ENCODE assay signal across 18 cellular contexts in the genomic region with DNA sequence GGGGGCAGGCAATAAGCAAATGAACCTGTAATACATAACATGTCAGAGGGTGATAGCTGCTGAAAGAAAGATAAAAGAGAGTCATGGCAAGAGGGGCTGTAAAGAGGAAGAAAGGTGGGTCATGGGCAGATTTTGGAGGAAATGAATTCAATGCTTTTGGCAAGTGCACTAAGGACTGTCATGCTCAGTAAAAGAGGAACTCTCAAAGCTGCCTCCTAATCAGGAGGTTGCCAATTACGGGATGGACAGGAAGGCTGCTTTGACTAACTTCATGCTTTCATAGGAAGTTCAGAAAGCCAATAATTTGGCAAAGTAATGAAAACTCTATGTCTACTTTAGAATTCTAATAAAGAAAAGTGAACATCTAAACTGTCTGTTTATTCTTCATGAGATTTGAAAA.
"Had no signal": no experiment of that assay in that cellular context is flagged by ENCODE, and none has a peak within 500 bp of the region (broad histone marks: within the 10 kb centered on the region; RNA-seq: fewer than 3 reads in every experiment).

No MANE protein-coding gene starts in this region.

- H3K27me3 ChIP-seq: esophagus muscularis mucosa, gastroesophageal sphincter, hepatocyte, right lobe of liver, suprapubic skin, thyroid gland had no signal

- H3K9me3 ChIP-seq: esophagus muscularis mucosa, gastroesophageal sphincter, psoas muscle, right lobe of liver, suprapubic skin, thyroid gland had no signal

- ATAC-seq: effector memory CD8-positive, alpha-beta T cell; gastroesophageal sphincter; left colon; naive thymus-derived CD4-positive, alpha-beta T cell; psoas muscle; stimulated activated effector memory CD8-positive, alpha-beta T cell treated with anti-CD3 and anti-CD28 coated beads, Interleukin-12 subunit alpha, Interleukin-12 subunit beta, amount 100 ng/mL, for 72 hours; stimulated activated naive CD8-positive, alpha-beta T cell treated with anti-CD3 and anti-CD28 coated beads, Interleukin-15, Interleukin-2, amounts not matched to agents 100 U/mL and 50 U/mL, for 24 hours had no signal

- H3K79me2 ChIP-seq: hepatocyte had no signal

- DNase-seq: effector memory CD8-positive, alpha-beta T cell; left colon; naive thymus-derived CD4-positive, alpha-beta T cell; nephron progenitor cell; psoas muscle; retina; right lobe of liver; stimulated activated CD4-positive, alpha-beta T cell treated with anti-CD3 and anti-CD28 coated beads, Interleukin-4, amount 100 ng/mL, for 1 hour; stimulated activated CD8-positive, alpha-beta memory T cell treated with anti-CD3 and anti-CD28 coated beads, Interleukin-4, amount 100 ng/mL, for 48 hours; stimulated activated naive CD8-positive, alpha-beta T cell treated with anti-CD3 and anti-CD28 coated beads, Interleukin-15, Interleukin-2, amounts not matched to agents 100 U/mL and 50 U/mL, for 24 hours; thyroid gland had no signal

- H3K27ac ChIP-seq: epithelial cell of prostate, esophagus muscularis mucosa, gastroesophageal sphincter, hepatocyte, psoas muscle, right lobe of liver, suprapubic skin, thyroid gland had no signal

- H3K4me2 ChIP-seq: hepatocyte had no signal

- H3K36me3 ChIP-seq: esophagus muscularis mucosa, gastroesophageal sphincter, right lobe of liver, suprapubic skin, thyroid gland had no signal

- FAIRE-seq: urothelium cell line had no signal

- H2AFZ ChIP-seq: hepatocyte had no signal

- H3K4me3 ChIP-seq: esophagus muscularis mucosa, gastroesophageal sphincter, hepatocyte, psoas muscle, right lobe of liver, suprapubic skin, thyroid gland had no signal

- H3K4me1 ChIP-seq: esophagus muscularis mucosa, gastroesophageal sphincter, psoas muscle, right lobe of liver, suprapubic skin, thyroid gland had no signal
